29 cellular contexts compared by ENCODE assay signal in genomic region chr19:37087110-37087509, GRCh38.
"Had no signal": no experiment of that assay in that cellular context is flagged by ENCODE, and none has a peak within 500 bp of the region (broad histone marks: within the 10 kb centered on the region; RNA-seq: fewer than 3 reads in every experiment).

No MANE protein-coding gene starts in this region.

- H3K27me3 Mint-ChIP-seq: stimulated activated memory B cell treated with anti-CD40 and anti-IgM and Interleukin-4, amounts not matched to agents 10 μg/mL and 1 μg/mL and 100 μg/mL, for 72 hours; stimulated activated naive B cell treated with anti-CD40 and anti-IgM and Interleukin-4, amounts not matched to agents 10 μg/mL and 1 μg/mL and 100 μg/mL, for 72 hours; stimulated activated naive CD8-positive, alpha-beta T cell treated with anti-CD3 and anti-CD28 coated beads, Interleukin-15, amount 100 ng/mL, for 72 hours; stimulated activated naive CD8-positive, alpha-beta T cell treated with anti-CD3 and anti-CD28 coated beads, Interleukin-15, Interleukin-2, amounts not matched to agents 100 ng/mL and 50 ng/mL, for 24 hours; type B pancreatic cell had no signal

- H3K4me3 Mint-ChIP-seq: stimulated activated effector memory CD8-positive, alpha-beta T cell treated with anti-CD3 and anti-CD28 coated beads, Interleukin-12 subunit alpha, Interleukin-12 subunit beta, amount 100 ng/mL, for 72 hours; stimulated activated memory B cell treated with anti-CD40 and anti-IgM and Interleukin-4, amounts not matched to agents 10 μg/mL and 1 μg/mL and 100 μg/mL, for 72 hours; stimulated activated naive B cell treated with anti-CD40 and anti-IgM and Interleukin-4, amounts not matched to agents 10 μg/mL and 1 μg/mL and 100 μg/mL, for 72 hours; stimulated activated naive CD8-positive, alpha-beta T cell treated with anti-CD3 and anti-CD28 coated beads, Interleukin-15, amount 100 ng/mL, for 72 hours; stimulated activated naive CD8-positive, alpha-beta T cell treated with anti-CD3 and anti-CD28 coated beads, Interleukin-15, Interleukin-2, amounts not matched to agents 100 ng/mL and 50 ng/mL, for 24 hours; type B pancreatic cell had no signal

- H3K4me3 ChIP-seq: stomach, suprapubic skin, testis, thoracic aorta, thyroid gland, tibial artery, tibial nerve, transverse colon, upper lobe of left lung, upper lobe of right lung, uterus, vagina had no signal

- H3K27ac Mint-ChIP-seq: stimulated activated effector memory CD8-positive, alpha-beta T cell treated with anti-CD3 and anti-CD28 coated beads, Interleukin-12 subunit alpha, Interleukin-12 subunit beta, amount 100 ng/mL, for 72 hours; stimulated activated memory B cell treated with anti-CD40 and anti-IgM and Interleukin-4, amounts not matched to agents 10 μg/mL and 1 μg/mL and 100 μg/mL, for 72 hours; stimulated activated naive B cell treated with anti-CD40 and anti-IgM and Interleukin-4, amounts not matched to agents 10 μg/mL and 1 μg/mL and 100 μg/mL, for 72 hours; stimulated activated naive CD8-positive, alpha-beta T cell treated with anti-CD3 and anti-CD28 coated beads, Interleukin-15, amount 100 ng/mL, for 72 hours; stimulated activated naive CD8-positive, alpha-beta T cell treated with anti-CD3 and anti-CD28 coated beads, Interleukin-15, Interleukin-2, amounts not matched to agents 100 ng/mL and 50 ng/mL, for 24 hours; type B pancreatic cell had no signal

- H3K9me3 ChIP-seq: testis, thyroid gland had no signal

- H3K36me3 ChIP-seq: uterus had no signal

- H3K27ac ChIP-seq: stomach, suprapubic skin, testis, thoracic aorta, thyroid gland, tibial artery, tibial nerve, transverse colon, upper lobe of left lung, upper lobe of right lung, uterus, vagina had no signal

- ATAC-seq: stimulated activated effector memory CD8-positive, alpha-beta T cell treated with anti-CD3 and anti-CD28 coated beads, Interleukin-12 subunit alpha, Interleukin-12 subunit beta, amount 100 ng/mL, for 72 hours; stimulated activated memory B cell treated with anti-CD40 and anti-IgM and Interleukin-4, amounts not matched to agents 10 μg/mL and 1 μg/mL and 100 μg/mL, for 72 hours; stimulated activated naive B cell treated with anti-CD40 and anti-IgM and Interleukin-4, amounts not matched to agents 10 μg/mL and 1 μg/mL and 100 μg/mL, for 72 hours; stimulated activated naive CD8-positive, alpha-beta T cell treated with anti-CD3 and anti-CD28 coated beads, Interleukin-15, amount 100 ng/mL, for 72 hours; stimulated activated naive CD8-positive, alpha-beta T cell treated with anti-CD3 and anti-CD28 coated beads, Interleukin-15, Interleukin-2, amounts not matched to agents 100 U/mL and 50 U/mL, for 24 hours; upper lobe of right lung had no signal

- H3K4me1 ChIP-seq: stomach, suprapubic skin, testis, thyroid gland, tibial artery, tibial nerve, transverse colon, upper lobe of left lung, upper lobe of right lung, uterus, vagina had no signal

- DNase-seq: stimulated activated CD4-positive, alpha-beta T cell treated with anti-CD3 and anti-CD28 coated beads, Interleukin-2, amount 100 ng/mL, for 48 hours; stimulated activated CD4-positive, alpha-beta T cell treated with anti-CD3 and anti-CD28 coated beads, Interleukin-4, amount 100 ng/mL, for 1 hour; stimulated activated CD4-positive, alpha-beta T cell treated with anti-CD3 and anti-CD28 coated beads, Interleukin-4, amount 100 ng/mL, for 24 hours; stimulated activated CD4-positive, alpha-beta T cell treated with anti-CD3 and anti-CD28 coated beads, Interleukin-4, amount 100 ng/mL, for 4 hours; stimulated activated CD8-positive, alpha-beta memory T cell treated with anti-CD3 and anti-CD28 coated beads, Interleukin-4, amount 100 ng/mL, for 48 hours; stimulated activated naive B cell treated with anti-CD40 and anti-IgM and Interleukin-4, amounts not matched to agents 10 μg/mL and 1 μg/mL and 100 μg/mL, for 72 hours; stimulated activated naive CD4-positive, alpha-beta T cell; stimulated activated naive CD4-positive, alpha-beta T cell treated with Interleukin-2 at 50 U/mL for 16 hours; stimulated activated naive CD8-positive, alpha-beta T cell treated with anti-CD3 and anti-CD28 coated beads, Interleukin-15, amount 100 ng/mL, for 72 hours; stimulated activated naive CD8-positive, alpha-beta T cell treated with anti-CD3 and anti-CD28 coated beads, Interleukin-15, Interleukin-2, amounts not matched to agents 100 U/mL and 50 U/mL, for 24 hours; stomach; substantia nigra; testis; thyroid gland; tibial artery; transverse colon; trophoblast cell; upper lobe of right lung; uterus had no signal

- H3K27me3 ChIP-seq: stomach, suprapubic skin, testis, thyroid gland, tibial artery, tibial nerve, transverse colon, upper lobe of left lung, upper lobe of right lung, uterus, vagina had no signal

- FAIRE-seq: urothelium cell line had no signal

- H3K4me1 Mint-ChIP-seq: stimulated activated memory B cell treated with anti-CD40 and anti-IgM and Interleukin-4, amounts not matched to agents 10 μg/mL and 1 μg/mL and 100 μg/mL, for 72 hours; stimulated activated naive CD8-positive, alpha-beta T cell treated with anti-CD3 and anti-CD28 coated beads, Interleukin-15, amount 100 ng/mL, for 72 hours had no signal
